Comparison of ENCODE assay signal across 24 cellular contexts in genomic region chr13:37375071-37375470, GRCh38.
"Had no signal": no experiment of that assay in that cellular context is flagged by ENCODE, and none has a peak within 500 bp of the region (broad histone marks: within the 10 kb centered on the region; RNA-seq: fewer than 3 reads in every experiment).

No MANE protein-coding gene starts in this region.

- DNase-seq: dermis blood vessel endothelial cell; effector memory CD4-positive, alpha-beta T cell; gastrocnemius medialis; heart left ventricle; mesendoderm; midbrain; naive thymus-derived CD4-positive, alpha-beta T cell; right lobe of liver; stimulated activated CD4-positive, alpha-beta T cell treated with anti-CD3 and anti-CD28 coated beads, Interleukin-12 subunit alpha, Interleukin-12 subunit beta, amount 100 ng/mL, for 4 hours; stimulated activated CD4-positive, alpha-beta T cell treated with anti-CD3 and anti-CD28 coated beads, Interleukin-1b, Interleukin-23, amount 100 ng/mL, for 48 hours; stimulated activated CD4-positive, alpha-beta T cell treated with anti-CD3 and anti-CD28 coated beads, Interleukin-4, amount 100 ng/mL, for 1 hour; stimulated activated CD8-positive, alpha-beta memory T cell treated with anti-CD3 and anti-CD28 coated beads, Interleukin-4, amount 100 ng/mL, for 48 hours; stimulated activated naive CD4-positive, alpha-beta T cell; stimulated activated naive CD8-positive, alpha-beta T cell treated with anti-CD3 and anti-CD28 coated beads, Interleukin-15, amount 100 ng/mL, for 72 hours; transverse colon; upper lobe of right lung; uterus had no signal

- H3K36me3 ChIP-seq: gastrocnemius medialis, heart left ventricle, neural progenitor cell, right lobe of liver, suprapubic skin, transverse colon, upper lobe of right lung, uterus had no signal

- H3K79me2 ChIP-seq: hepatocyte, parathyroid adenoma had no signal

- H3K4me1 ChIP-seq: gastrocnemius medialis, parathyroid adenoma, right lobe of liver, suprapubic skin, transverse colon, upper lobe of right lung, uterus had no signal

- FAIRE-seq: endothelial cell of umbilical vein had no signal

- H3K27ac ChIP-seq: coronary artery, gastrocnemius medialis, heart left ventricle, hepatocyte, neural progenitor cell, parathyroid adenoma, right lobe of liver, suprapubic skin, transverse colon, upper lobe of right lung, uterus had no signal

- H2AFZ ChIP-seq: hepatocyte, neural progenitor cell, parathyroid adenoma had no signal

- H3K9ac ChIP-seq: neural progenitor cell, parathyroid adenoma had no signal

- H3K4me2 ChIP-seq: hepatocyte, neural progenitor cell, smooth muscle cell had no signal

- H3K4me3 ChIP-seq: coronary artery, gastrocnemius medialis, heart left ventricle, hepatocyte, neural progenitor cell, right lobe of liver, smooth muscle cell, suprapubic skin, transverse colon, upper lobe of right lung, uterus had no signal

- H3K27me3 ChIP-seq: gastrocnemius medialis, heart left ventricle, hepatocyte, neural progenitor cell, right lobe of liver, suprapubic skin, transverse colon, upper lobe of right lung, uterus had no signal

- ATAC-seq: gastrocnemius medialis; naive thymus-derived CD4-positive, alpha-beta T cell; right lobe of liver; stimulated activated naive CD8-positive, alpha-beta T cell treated with anti-CD3 and anti-CD28 coated beads, Interleukin-15, amount 100 ng/mL, for 72 hours; upper lobe of right lung had no signal

- H3K9me3 ChIP-seq: gastrocnemius medialis, right lobe of liver, suprapubic skin, transverse colon, upper lobe of right lung, uterus had no signal
